Comparison of ENCODE assay signal across 24 cellular contexts in genomic region chr2:39308778-39309177, GRCh38.
"Had no signal": no experiment of that assay in that cellular context is flagged by ENCODE, and none has a peak within 500 bp of the region (broad histone marks: within the 10 kb centered on the region; RNA-seq: fewer than 3 reads in every experiment).

No MANE protein-coding gene starts in this region.

- H3K4me1 ChIP-seq: ascending aorta, breast epithelium, colonic mucosa, gastrocnemius medialis had no signal

- H3K4me3 ChIP-seq: ascending aorta, breast epithelium, cardiac muscle cell, colonic mucosa, gastrocnemius medialis had no signal

- H3K27ac ChIP-seq: ascending aorta, breast epithelium, cardiac muscle cell, colonic mucosa, gastrocnemius medialis had no signal

- H3K27me3 ChIP-seq: ascending aorta, breast epithelium, cardiac muscle cell, colonic mucosa, gastrocnemius medialis had no signal

- H3K9me3 ChIP-seq: ascending aorta, breast epithelium, colonic mucosa, gastrocnemius medialis had no signal

- H3K36me3 ChIP-seq: breast epithelium, colonic mucosa had no signal

- DNase-seq: activated CD4-positive, alpha-beta memory T cell treated with anti-CD3 and anti-CD28 coated beads, Interleukin-2, amount 10 ng/mL, durations not matched to agents 7 days and 5 days; activated CD4-positive, alpha-beta T cell treated with anti-CD3 and anti-CD28 coated beads for 36 hours; activated CD4-positive, alpha-beta T cell treated with anti-CD3 and anti-CD28 coated beads, Interleukin-2, amount 10 ng/mL, durations not matched to agents 7 days and 5 days; activated CD4-positive, alpha-beta T cell treated with anti-CD3 and anti-CD28 coated beads, Interleukin-2, amount 50 U/mL, for 4 hours; activated CD4-positive, CD25-positive, alpha-beta regulatory T cell; activated CD4-positive, CD25-positive, alpha-beta regulatory T cell treated with anti-CD3 and anti-CD28 coated beads, Interleukin-2, amount 50 U/mL, for 72 hours; activated CD8-positive, alpha-beta memory T cell treated with anti-CD3 and anti-CD28 coated beads, Interleukin-2, amount 50 U/mL, for 48 hours; activated gamma-delta T cell; activated naive CD4-positive, alpha-beta T cell; activated naive CD4-positive, alpha-beta T cell treated with anti-CD3 and anti-CD28 coated beads, Interleukin-2, amount 10 ng/mL, durations not matched to agents 7 days and 5 days; activated naive CD8-positive, alpha-beta T cell treated with anti-CD3 and anti-CD28 coated beads, Interleukin-2, amount 10 ng/mL, durations not matched to agents 7 days and 5 days; activated T-cell treated with anti-CD3 and anti-CD28 coated beads for 4 hours; activated T-cell treated with anti-CD3 and anti-CD28 coated beads, Interleukin-2, amount 50 U/mL, for 24 hours; activated T-cell treated with anti-CD3 and anti-CD28 coated beads, Interleukin-2, amount 50 U/mL, for 72 hours; central memory CD4-positive, alpha-beta T cell; cerebellar nuclear complex; colonic mucosa; effector CD8-positive, alpha-beta T cell; foreskin fibroblast; gastrocnemius medialis; T-helper 2 cell had no signal
